Comparison of ENCODE assay signal across 8 cellular contexts in the genomic region with DNA sequence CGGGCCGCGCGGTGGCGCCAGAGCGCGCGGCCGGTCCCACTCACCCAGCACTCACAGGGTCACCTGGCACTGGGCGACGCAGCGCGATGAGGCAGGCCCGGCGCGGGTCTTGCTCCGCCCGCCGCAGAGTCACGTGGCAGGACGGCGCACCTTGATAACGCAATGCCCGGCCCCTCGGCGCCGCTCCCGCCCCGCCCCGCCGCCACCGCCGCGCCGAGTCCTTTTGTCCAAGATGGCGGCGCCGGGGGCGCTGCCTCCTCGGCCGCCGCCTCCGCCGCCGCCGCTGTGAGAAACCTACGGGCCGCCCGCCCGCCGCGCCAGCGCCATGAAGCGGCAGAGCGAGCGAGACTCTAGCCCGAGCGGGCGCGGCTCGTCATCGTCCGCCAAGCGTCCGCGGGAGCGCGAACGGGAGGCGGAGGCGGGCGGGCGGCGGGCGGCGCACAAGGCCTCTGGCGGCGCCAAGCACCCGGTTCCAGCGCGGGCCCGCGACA. TPM values are rescaled to one million over a fixed set of nuclear protein-coding genes. Genes with fewer than 3 reads are reported as not detected.
DNase-seq lines count a peak whose midpoint lies in the region; ATAC-seq and TF ChIP-seq lines count a peak whose summit lies in the region.

TSS of gene RBM15B (plus strand) at position 211 of the 491 bp plus-strand sequence. CDS start at position 326, 115 bp downstream.

- peak; percentile 90 for ATAC-seq in HG02623 (IDR thresholded peaks at IDR 0.05; ENCODE audit: unreplicated experiment)
- peak; percentile 95 for ATAC-seq in Right ventricle myocardium superior (ENCODE audit: poor library complexity)

- intact Hi-C loops in Right ventricle myocardium superior (cut with DNase I) (no loop called here), transverse colon (cut with DNase I; ENCODE audit: low total_unique reads) (loop anchor here (10.0 kb wide), 1 partner anchor 294 kb away; no protein-coding TSS in a partner anchor)

- peak within 1 kb of the TSS; percentile 63 for H3K4me3 ChIP-seq in GM12864 (ENCODE audit: low read depth, low read length)
- peak within 1 kb of the TSS; percentile 67 for H3K4me3 ChIP-seq in SU-DHL-6 (ENCODE audit: insufficient read depth, low read length, poor library complexity, severe bottlenecking)
- H3K4me3 ChIP-seq in parathyroid adenoma (ENCODE audit: low read depth, low read length), result peak within 1 kb of the TSS; percentile 69
- peak within 1 kb of the TSS; percentile 72 to 91 (median 87) for H3K4me3 ChIP-seq in transverse colon

- 0% methylated on average over 31 of the region's 83 CpGs; no CpG with 5 or more reads in 1 of the 2 donors for WGBS in transverse colon (ENCODE audit: low coverage in 1 of 2), 2 donors

- no peaks in the 10 kb centered on the region for H3K27me3 ChIP-seq in SU-DHL-6 (ENCODE audit: low read length)
- no peaks in the 10 kb centered on the region for H3K27me3 ChIP-seq in parathyroid adenoma (ENCODE audit: control insufficient read depth, insufficient read depth, low read length)
- H3K27me3 ChIP-seq in transverse colon, result no peaks in the 10 kb centered on the region

- H3K36me3 ChIP-seq in SU-DHL-6 (ENCODE audit: low read length) (peaks cover 3% of the 10 kb centered on the region), parathyroid adenoma (ENCODE audit: control insufficient read depth, insufficient read depth, low read length) (no peaks in the 10 kb centered on the region), transverse colon (peaks cover 0 to 11% (median 5%) of the 10 kb centered on the region in 4 donors)

- H2AFZ ChIP-seq in SU-DHL-6 (ENCODE audit: low read depth, low read length, severe bottlenecking), result peak within 1 kb of the TSS; percentile 32
- H2AFZ ChIP-seq in parathyroid adenoma, result peak within 1 kb of the TSS; percentile 79

- TF ChIP-seq POLR2A in transverse colon (IDR thresholded peaks at IDR 0.05), result peak; percentile 18

- H3K4me2 ChIP-seq in SU-DHL-6 (ENCODE audit: low read depth, low read length, poor library complexity, severe bottlenecking) (peak within 1 kb of the TSS; percentile 77), parathyroid adenoma (ENCODE audit: low read length) (peak within 1 kb of the TSS; percentile 74)

- no peaks in the 10 kb centered on the region for H3K9me3 ChIP-seq in SU-DHL-6 (ENCODE audit: insufficient read depth, low read length)
- no peaks in the 10 kb centered on the region for H3K9me3 ChIP-seq in parathyroid adenoma (ENCODE audit: control insufficient read depth, low read length)
- no peaks in the 10 kb centered on the region for H3K9me3 ChIP-seq in transverse colon

- peak within 1 kb of the TSS; percentile 63 for H3K27ac ChIP-seq in SU-DHL-6 (ENCODE audit: low read depth, low read length)
- peak within 1 kb of the TSS; percentile 79 for H3K27ac ChIP-seq in parathyroid adenoma
- H3K27ac ChIP-seq in transverse colon, result peak within 1 kb of the TSS; percentile 93 to 94 (median 94)

- DNase-seq in GM12864 (ENCODE audit: low read depth) (peak; percentile 87), NCI-H1105 (lab: John Stamatoyannopoulos, UW) (peak; percentile 81), Right ventricle myocardium superior (peak; percentile 99), transverse colon (peak; percentile 98)
- peak; percentile 92 for DNase-seq in activated naive CD8-positive, alpha-beta T cell treated with anti-CD3 and anti-CD28 coated beads, Interleukin-2, amount 50 U/mL, for 16 hours (ENCODE audit: low read depth, low spot score)

- H3K79me2 ChIP-seq in SU-DHL-6 (ENCODE audit: insufficient read depth, low read length), result peaks cover 60% of the 10 kb centered on the region
- peaks cover 18% of the 10 kb centered on the region for H3K79me2 ChIP-seq in parathyroid adenoma

- in situ Hi-C loops in transverse colon (cut with MboI; ENCODE audit: low pct_ligation_motif_present in 1 of 4, low pct_unique_long_range_greater_than_20kb in 1 of 4, low sequenced_read_pairs in 3 of 4), result loop anchor here (25.0 kb wide), 3 partner anchors 271 to 779 kb away; partner anchors contain the start of genes CISH (in 2 of the 4), MAPKAPK3 (in 2 of the 4) and TEX264 (in 1 of the 4)

- peaks cover 46% of the 10 kb centered on the region for H3F3A ChIP-seq in SU-DHL-6 (ENCODE audit: insufficient read depth)

- no peak for TF ChIP-seq EP300 in transverse colon (IDR thresholded peaks at IDR 0.05; ENCODE audit: low read depth)

- H3K4me1 ChIP-seq in parathyroid adenoma (peaks cover 21% of the 10 kb centered on the region), transverse colon (peaks cover 26 to 77% (median 66%) of the 10 kb centered on the region in 4 donors)

- H3K9me2 ChIP-seq in SU-DHL-6 (replicated peaks; ENCODE audit: insufficient read depth, low read length), result no peaks in the 10 kb centered on the region

- no peaks in the 10 kb centered on the region; the same call in 1 of the 2 replicates for H4K20me1 ChIP-seq in SU-DHL-6 (ENCODE audit: low read depth, low read length)

- no peak for TF ChIP-seq CTCF in GM12864 (IDR thresholded peaks at IDR 0.05; ENCODE audit: low read depth, low read length, missing control alignments)
- no peak for TF ChIP-seq CTCF in SU-DHL-6 (IDR thresholded peaks at IDR 0.05; ENCODE audit: insufficient read depth, low read length, poor library complexity, severe bottlenecking)
- peak; percentile 84 for TF ChIP-seq CTCF in parathyroid adenoma (IDR thresholded peaks at IDR 0.05)
- peak in 3 of 5 experiments; percentile 82 to 94 (median 93) for TF ChIP-seq CTCF in transverse colon (IDR thresholded peaks at IDR 0.05)

- H3K9ac ChIP-seq in SU-DHL-6 (ENCODE audit: low read length), result peak within 1 kb of the TSS; percentile 75
- no peak within 1 kb of the TSS for H3K9ac ChIP-seq in parathyroid adenoma

RNA-seq across cellular contexts. Expression of gene RBM15B, which starts in this region (rescaled TPM):
- 9.9 TPM for total RNA-seq in Right ventricle myocardium superior
- 10 to 100 TPM; 19.1 to 69.9 (median 28.0) TPM for total RNA-seq in transverse colon

Comparison
In these comparisons a context has a peak if more than half of its experiments do, and no peak if none do; other contexts are left out.
1. Peak in every context shown above with its lines: DNase-seq, ATAC-seq, H3K4me3 ChIP-seq and H3K27ac ChIP-seq.
2. CTCF ChIP-seq: peak in parathyroid adenoma (single experiment) and transverse colon (3 of 5); none in GM12864 (single experiment) and SU-DHL-6 (single experiment).